Comparison of ENCODE assay signal across 17 cellular contexts in the genomic region with DNA sequence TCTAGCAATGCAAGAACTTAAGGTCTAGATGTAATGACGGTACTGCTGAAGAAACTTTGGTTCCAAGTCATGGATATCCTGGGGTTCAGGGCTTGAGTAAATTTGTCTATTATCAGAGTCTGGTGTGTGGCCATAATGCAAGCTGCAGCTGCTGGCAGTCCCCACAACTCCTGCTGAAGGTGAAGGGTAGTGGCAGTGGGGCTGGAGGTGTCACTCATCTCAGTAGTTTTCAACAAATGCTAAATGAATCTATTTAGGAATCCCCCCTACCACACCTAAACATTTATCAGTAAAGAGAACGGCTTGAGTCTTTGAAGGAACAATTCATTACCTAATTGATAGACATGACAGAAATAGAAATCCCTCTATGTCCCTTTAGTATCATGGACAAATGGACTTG.
A peak's percentile ranks its signal among the peaks of the same experiment; 100 is the strongest.
DNase-seq lines count a peak whose midpoint lies in the region; ATAC-seq and TF ChIP-seq lines count a peak whose summit lies in the region.
"Had no signal": no experiment of that assay in that cellular context is flagged by ENCODE, and none has a peak within 500 bp of the region (broad histone marks: within the 10 kb centered on the region; RNA-seq: fewer than 3 reads in every experiment).

No MANE protein-coding gene starts in this region.

- H3K9ac ChIP-seq in endodermal cell (ENCODE audit: extremely low read depth, low read length, poor library complexity, severe bottlenecking), result no peak overlapping the region
- H3K9ac ChIP-seq: BLaER1 treated with 17β-estradiol and CSF1 and Interleukin-3, amounts not matched to agents 10 nM and 100 nM had no signal

- peak in 1 of 2 donors; percentile 53 for ATAC-seq in activated T-cell treated with anti-CD3 and anti-CD28 coated beads, Interleukin-2, amount 50 U/mL, for 72 hours (replicated peaks in 1 of 2)
- peak; percentile 51 for ATAC-seq in HG02642 (IDR thresholded peaks at IDR 0.05; ENCODE audit: poor library complexity, unreplicated experiment)
- no peak for ATAC-seq in GM18870 (IDR thresholded peaks at IDR 0.05; ENCODE audit: unreplicated experiment)
- ATAC-seq: GM23338 had no signal

- TF ChIP-seq CTCF in endodermal cell (conservative IDR thresholded peaks at IDR 0.05), result no peak

- H3K4me3 Mint-ChIP-seq in activated T-cell treated with anti-CD3 and anti-CD28 coated beads, Interleukin-2, amount 50 U/mL, for 72 hours, result peak overlapping the region in 1 of 2 donors; percentile 7
- no peak overlapping the region for H3K4me3 Mint-ChIP-seq in endodermal cell
- H3K4me3 Mint-ChIP-seq: CD4-positive, CD25-positive, alpha-beta regulatory T cell; GM23338 had no signal

- no peaks in the 10 kb centered on the region for H3K27me3 Mint-ChIP-seq in activated T-cell treated with anti-CD3 and anti-CD28 coated beads, Interleukin-2, amount 50 U/mL, for 72 hours (ENCODE audit: low read depth)
- H3K27me3 Mint-ChIP-seq in endodermal cell (ENCODE audit: insufficient read depth), result no peaks in the 10 kb centered on the region
- H3K27me3 Mint-ChIP-seq: CD4-positive, CD25-positive, alpha-beta regulatory T cell had no signal

- no peak overlapping the region for H3K27ac ChIP-seq in endodermal cell (ENCODE audit: low read depth, low read length)
- H3K27ac ChIP-seq: BLaER1 treated with 17β-estradiol and CSF1 and Interleukin-3, amounts not matched to agents 10 nM and 100 nM had no signal

- H3K9me3 ChIP-seq in endodermal cell (ENCODE audit: control insufficient read depth, low read length), result no peaks in the 10 kb centered on the region
- H3K9me3 ChIP-seq: BLaER1 treated with 17β-estradiol and CSF1 and Interleukin-3, amounts not matched to agents 10 nM and 100 nM had no signal

- H3K36me3 ChIP-seq in endodermal cell (ENCODE audit: control insufficient read depth, insufficient read depth, low read length), result no peaks in the 10 kb centered on the region

- 90 to 93% methylated on average over 2 of the region's 2 CpGs for WGBS in endodermal cell (ENCODE audit: insufficient coverage in 1 of 2, insufficient read length in 1 of 2), 2 experiments

- H3K4me1 Mint-ChIP-seq in activated T-cell treated with anti-CD3 and anti-CD28 coated beads, Interleukin-2, amount 50 U/mL, for 72 hours (ENCODE audit: low read depth), result no peaks in the 10 kb centered on the region
- peaks cover 21% of the 10 kb centered on the region for H3K4me1 Mint-ChIP-seq in endodermal cell
- H3K4me1 Mint-ChIP-seq: GM23338 had no signal

- peaks cover 2 to 14% of the 10 kb centered on the region in 2 donors for H3K36me3 Mint-ChIP-seq in activated T-cell treated with anti-CD3 and anti-CD28 coated beads, Interleukin-2, amount 50 U/mL, for 72 hours (ENCODE audit: insufficient read depth in 2 of 2)
- H3K36me3 Mint-ChIP-seq in endodermal cell (ENCODE audit: low read depth), result no peaks in the 10 kb centered on the region

- H3K9me3 Mint-ChIP-seq in activated T-cell treated with anti-CD3 and anti-CD28 coated beads, Interleukin-2, amount 50 U/mL, for 72 hours, result no peaks in the 10 kb centered on the region
- no peaks in the 10 kb centered on the region for H3K9me3 Mint-ChIP-seq in endodermal cell
- H3K9me3 Mint-ChIP-seq: CD4-positive, CD25-positive, alpha-beta regulatory T cell; GM23338 had no signal

- no peak overlapping the region for H3K4me3 ChIP-seq in endodermal cell (ENCODE audit: low read length)
- H3K4me3 ChIP-seq: BLaER1 treated with 17β-estradiol and CSF1 and Interleukin-3, amounts not matched to agents 10 nM and 100 nM; GM23338 had no signal

- no peaks in the 10 kb centered on the region for H3K27me3 ChIP-seq in endodermal cell (ENCODE audit: control insufficient read depth, insufficient read depth, low read length, poor library complexity, severe bottlenecking)
- H3K27me3 ChIP-seq: BLaER1 treated with 17β-estradiol and CSF1 and Interleukin-3, amounts not matched to agents 10 nM and 100 nM had no signal

- H3K27ac Mint-ChIP-seq in activated T-cell treated with anti-CD3 and anti-CD28 coated beads, Interleukin-2, amount 50 U/mL, for 72 hours, result peak overlapping the region; percentile 17
- peak overlapping the region; percentile 12 for H3K27ac Mint-ChIP-seq in endodermal cell
- H3K27ac Mint-ChIP-seq: CD4-positive, CD25-positive, alpha-beta regulatory T cell; GM23338 had no signal

- no peaks in the 10 kb centered on the region for H3K4me1 ChIP-seq in endodermal cell (ENCODE audit: control insufficient read depth, insufficient read depth, low read length)

- no peak for DNase-seq in activated T-cell treated with anti-CD3 and anti-CD28 coated beads, Interleukin-2, amount 50 U/mL, for 72 hours
- no peak for DNase-seq in activated T-cell treated with anti-CD3 and anti-CD28 coated beads, Interleukin-2, amount 50 U/mL, for 1 hour
- DNase-seq in endodermal cell, result no peak
- no peak for DNase-seq in inferior parietal cortex (ENCODE audit: extremely low spot score)
- no peak for DNase-seq in foreskin melanocyte
- no peak for DNase-seq in SKM-1 treated with dmso at 0.1 percent for 144 hours (lab: John Stamatoyannopoulos, UW; ENCODE audit: unreplicated experiment)
- DNase-seq: ACHN; CD4-positive, CD25-positive, alpha-beta regulatory T cell; DMS153; DMS79 treated with DMSO at 0.1 percent for 48 hours; EL; H7; IMR-90 had no signal
